In the genomic region with DNA sequence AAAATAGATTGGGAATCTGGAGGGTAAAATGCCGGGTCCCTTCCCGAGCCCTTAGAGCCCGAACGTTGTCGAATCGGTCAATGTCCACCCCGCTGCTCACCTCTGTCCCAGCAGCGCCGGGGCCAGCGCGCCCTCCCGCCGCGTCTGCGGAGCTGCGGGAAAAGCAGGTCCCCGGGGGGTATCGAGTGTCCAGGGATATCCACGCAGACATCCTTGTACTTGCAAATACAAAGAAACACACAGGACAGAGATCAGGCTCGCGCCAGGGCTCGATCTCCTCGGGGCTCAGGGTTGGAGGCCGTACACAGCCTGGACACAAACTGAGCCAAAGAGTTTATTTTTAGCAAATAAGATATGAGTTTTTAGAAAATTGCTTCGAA, we compare ENCODE assay signal across 13 cellular contexts. TPM values are rescaled to one million over a fixed set of nuclear protein-coding genes. Genes with fewer than 3 reads are reported as not detected.
DNase-seq lines count a peak whose midpoint lies in the region; ATAC-seq, FAIRE-seq and TF ChIP-seq lines count a peak whose summit lies in the region.
"Had no signal": no experiment of that assay in that cellular context is flagged by ENCODE, and none has a peak within 500 bp of the region (broad histone marks: within the 10 kb centered on the region; RNA-seq: fewer than 3 reads in every experiment).

No MANE protein-coding gene starts in this region.

- peaks cover 12% of the 10 kb centered on the region for H3K36me3 ChIP-seq in brain microvascular endothelial cell (replicated peaks)
- no peaks in the 10 kb centered on the region for H3K36me3 ChIP-seq in iPS-20b (ENCODE audit: insufficient read depth, low read depth, low read length)
- H3K36me3 ChIP-seq in pancreas, result peaks cover 0 to 10% (median 0%) of the 10 kb centered on the region in 3 donors

- intact Hi-C loops in pancreas (cut with DNase I), result loop anchor here in 2 of 3 donors (5.0 to 10.0 kb wide), 4 partner anchors 62 to 162 kb away; no protein-coding TSS in a partner anchor

- no peak overlapping the region for H3K9ac ChIP-seq in iPS-20b (ENCODE audit: low read depth, low read length)

- peak; percentile 53 for DNase-seq in ELF-1 (ENCODE audit: low read depth, low spot score)
- DNase-seq in brain microvascular endothelial cell, result no peak
- peak in 4 of 6 donors; percentile 39 to 71 (median 58) for DNase-seq in pancreas
- no peak for DNase-seq in UCSD-AML1 (lab: John Stamatoyannopoulos, UW; ENCODE audit: unreplicated experiment)
- no peak for DNase-seq in MV-4-11 (lab: John Stamatoyannopoulos, UW)
- DNase-seq: activated CD4-positive, CD25-positive, alpha-beta regulatory T cell; cerebellar nuclear complex; SHP77 treated with DMSO at 0.1 percent for 48 hours had no signal

- H3K4me3 ChIP-seq in brain microvascular endothelial cell (ENCODE audit: low read depth, low read length) (peak overlapping the region; percentile 9), iPS-20b (ENCODE audit: low read length) (peak overlapping the region; percentile 58), pancreas (peak overlapping the region; percentile 69 to 90 (median 80))

- TF ChIP-seq CTCF in brain microvascular endothelial cell (IDR thresholded peaks at IDR 0.05; ENCODE audit: low read depth, low read length, missing control alignments), result no peak
- TF ChIP-seq CTCF in pancreas (IDR thresholded peaks at IDR 0.05), result no peak

- H3K27me3 ChIP-seq in brain microvascular endothelial cell (replicated peaks) (peaks cover 50% of the 10 kb centered on the region), iPS-20b (ENCODE audit: insufficient read depth, low read length) (peaks cover 100% of the 10 kb centered on the region), pancreas (no peaks in the 10 kb centered on the region)

- peaks cover under 1% of the 10 kb centered on the region; the same call in 1 of the 2 replicates for H3K9me3 ChIP-seq in iPS-20b (ENCODE audit: insufficient read depth, low read depth, low read length)
- no peaks in the 10 kb centered on the region for H3K9me3 ChIP-seq in pancreas

- 2% methylated on average over 25 of the region's 25 CpGs for WGBS in pancreas, 2 donors

- no peak for TF ChIP-seq POLR2A in GM18505 (IDR thresholded peaks at IDR 0.05; ENCODE audit: borderline replicate concordance, extremely low read depth, insufficient read depth, insufficient read length)

- FAIRE-seq in pancreas (lab: Jason Lieb, UNC), result no peak
- FAIRE-seq: urothelium cell line had no signal

- in situ Hi-C loops in brain microvascular endothelial cell (cut with HindIII; ENCODE audit: low pct_ligation_motif_present, low sequenced_read_pairs), result no loop called here

- no peak overlapping the region for H3K27ac ChIP-seq in brain microvascular endothelial cell
- H3K27ac ChIP-seq in iPS-20b (ENCODE audit: low read length), result no peak overlapping the region
- H3K27ac ChIP-seq in pancreas, result peak overlapping the region; percentile 87 to 99 (median 96)
- H3K27ac ChIP-seq: HL-60 had no signal

- peaks cover 4% of the 10 kb centered on the region; the same call in 1 of the 2 replicates for H3K4me1 ChIP-seq in iPS-20b (ENCODE audit: insufficient read depth, low read length)
- peaks cover 0 to 8% (median 0%) of the 10 kb centered on the region in 3 donors for H3K4me1 ChIP-seq in pancreas

- peak in 2 of 4 donors; percentile 1 to 3 for ATAC-seq in pancreas
- ATAC-seq in GM18505 (IDR thresholded peaks at IDR 0.05; ENCODE audit: unreplicated experiment), result no peak
- no peak for ATAC-seq in GM21737 (IDR thresholded peaks at IDR 0.05; ENCODE audit: unreplicated experiment)

RNA-seq across cellular contexts. Expression of a gene that starts 2.3 kb away (rescaled TPM):
- 10 to 100 TPM; 18.8 to 36.4 (median 24.9) TPM for total RNA-seq in pancreas
- 10 to 100 TPM; 15.4 to 20.1 TPM for polyA plus RNA-seq in pancreas

Comparison
In these comparisons a context has a peak if more than half of its experiments do, and no peak if none do; other contexts are left out.
1. DNase-seq: peak in ELF-1 (single experiment) and pancreas (4 of 6); none in brain microvascular endothelial cell (single experiment), UCSD-AML1 (single experiment) and MV-4-11 (single experiment).
2. H3K27ac ChIP-seq: peak in pancreas (4 of 4); none in brain microvascular endothelial cell (single experiment) and iPS-20b (single experiment).
3. H3K4me3 ChIP-seq: peak in every context shown above with its lines; median percentile 80 in pancreas; 58 in iPS-20b; 9 in brain microvascular endothelial cell.